2 cellular contexts compared by ENCODE assay signal in genomic region chr3:49453621-49454315, GRCh38.
TF ChIP-seq lines count a peak whose summit lies in the region.

No MANE protein-coding gene starts in this region.

TF ChIP-seq in GM23338, 12 proteins besides CTCF, POLR2A, EP300 and RAD21:
- TF ChIP-seq STAT1 (IDR thresholded peaks at IDR 0.05; ENCODE audit: unreplicated experiment) (no peak), ZNF462 (CRISPR knock-in tag; IDR thresholded peaks at IDR 0.05) (no peak)

TF ChIP-seq in K562, 482 proteins besides CTCF, POLR2A, EP300 and RAD21:
- no peak for TF ChIP-seq GATAD2B (IDR thresholded peaks at IDR 0.05; ENCODE audit: borderline replicate concordance)
- TF ChIP-seq PHB (CRISPR knock-in tag; IDR thresholded peaks at IDR 0.05), result no peak
- no peak for TF ChIP-seq KDM1A (IDR thresholded peaks at IDR 0.05)
- TF ChIP-seq REST (CRISPR knock-in tag; IDR thresholded peaks at IDR 0.05; ENCODE audit: low read depth), result no peak
- peak; percentile 53; the same call in 1 of the 2 replicates for TF ChIP-seq ZNF512 (tag; IDR thresholded peaks at IDR 0.05)
- no peak for TF ChIP-seq TAF15 (IDR thresholded peaks at IDR 0.05; ENCODE audit: low read depth, low read length)
